In genomic region chr22:20448630-20449029, GRCh38 we compare ENCODE assay signal across 26 cellular contexts.
"Had no signal": no experiment of that assay in that cellular context is flagged by ENCODE, and none has a peak within 500 bp of the region (broad histone marks: within the 10 kb centered on the region; RNA-seq: fewer than 3 reads in every experiment).

No MANE protein-coding gene starts in this region.

- DNase-seq: cortex of kidney; gastrocnemius medialis; left cardiac atrium; left lung; mesenchymal stem cell; mucosa of descending colon; naive thymus-derived CD4-positive, alpha-beta T cell; retina; stimulated activated CD4-positive, alpha-beta T cell treated with anti-CD3 and anti-CD28 coated beads, Interleukin-12 subunit alpha, Interleukin-12 subunit beta, amount 100 ng/mL, for 4 hours; stimulated activated CD4-positive, alpha-beta T cell treated with anti-CD3 and anti-CD28 coated beads, Interleukin-1b, Interleukin-23, amount 100 ng/mL, for 48 hours; stimulated activated CD4-positive, alpha-beta T cell treated with anti-CD3 and anti-CD28 coated beads, Interleukin-4, amount 100 ng/mL, for 1 hour; stimulated activated CD8-positive, alpha-beta memory T cell treated with anti-CD3 and anti-CD28 coated beads, Interleukin-4, amount 100 ng/mL, for 48 hours; stimulated activated naive CD4-positive, alpha-beta T cell; stimulated activated naive CD8-positive, alpha-beta T cell treated with anti-CD3 and anti-CD28 coated beads, Interleukin-15, amount 100 ng/mL, for 72 hours; transverse colon had no signal

- H3K27ac ChIP-seq: epithelial cell of prostate, gastrocnemius medialis, heart left ventricle, hepatocyte, left lung, neural progenitor cell, suprapubic skin, transverse colon, vagina had no signal

- H3K79me2 ChIP-seq: hepatocyte had no signal

- H3K4me3 Mint-ChIP-seq: mesothelial cell of epicardium; naive thymus-derived CD4-positive, alpha-beta T cell; nephron; neural progenitor cell; stimulated activated naive CD8-positive, alpha-beta T cell treated with anti-CD3 and anti-CD28 coated beads, Interleukin-15, amount 100 ng/mL, for 72 hours had no signal

- H2AFZ ChIP-seq: hepatocyte, neural progenitor cell had no signal

- ATAC-seq: esophagus mucosa; gastrocnemius medialis; heart left ventricle; left cardiac atrium; left lung; mucosa of descending colon; naive thymus-derived CD4-positive, alpha-beta T cell; sciatic nerve; stimulated activated naive CD8-positive, alpha-beta T cell treated with anti-CD3 and anti-CD28 coated beads, Interleukin-15, amount 100 ng/mL, for 72 hours had no signal

- H3K9me3 Mint-ChIP-seq: mesothelial cell of epicardium; naive thymus-derived CD4-positive, alpha-beta T cell; nephron; neural progenitor cell; stimulated activated naive CD8-positive, alpha-beta T cell treated with anti-CD3 and anti-CD28 coated beads, Interleukin-15, amount 100 ng/mL, for 72 hours had no signal

- H3K4me3 ChIP-seq: gastrocnemius medialis, heart left ventricle, hepatocyte, left lung, mucosa of descending colon, neural progenitor cell, smooth muscle cell, suprapubic skin, transverse colon, vagina had no signal

- H3K4me1 Mint-ChIP-seq: mesothelial cell of epicardium; naive thymus-derived CD4-positive, alpha-beta T cell; nephron; neural progenitor cell; stimulated activated naive CD8-positive, alpha-beta T cell treated with anti-CD3 and anti-CD28 coated beads, Interleukin-15, amount 100 ng/mL, for 72 hours had no signal

- H3K36me3 ChIP-seq: neural progenitor cell, transverse colon had no signal

- H3K4me2 ChIP-seq: hepatocyte, neural progenitor cell, smooth muscle cell had no signal

- H3K27me3 Mint-ChIP-seq: naive thymus-derived CD4-positive, alpha-beta T cell; stimulated activated naive CD8-positive, alpha-beta T cell treated with anti-CD3 and anti-CD28 coated beads, Interleukin-15, amount 100 ng/mL, for 72 hours had no signal

- H3K9me3 ChIP-seq: gastrocnemius medialis, heart left ventricle, left lung, mucosa of descending colon, suprapubic skin, transverse colon, vagina had no signal

- H3K9ac ChIP-seq: neural progenitor cell had no signal

- H3K27me3 ChIP-seq: gastrocnemius medialis, heart left ventricle, hepatocyte, left lung, neural progenitor cell, suprapubic skin, transverse colon, vagina had no signal

- H3K27ac Mint-ChIP-seq: mesothelial cell of epicardium; naive thymus-derived CD4-positive, alpha-beta T cell; nephron; neural progenitor cell had no signal

- H3K4me1 ChIP-seq: gastrocnemius medialis, heart left ventricle, left lung, neural progenitor cell, transverse colon, vagina had no signal
